In the genomic region with DNA sequence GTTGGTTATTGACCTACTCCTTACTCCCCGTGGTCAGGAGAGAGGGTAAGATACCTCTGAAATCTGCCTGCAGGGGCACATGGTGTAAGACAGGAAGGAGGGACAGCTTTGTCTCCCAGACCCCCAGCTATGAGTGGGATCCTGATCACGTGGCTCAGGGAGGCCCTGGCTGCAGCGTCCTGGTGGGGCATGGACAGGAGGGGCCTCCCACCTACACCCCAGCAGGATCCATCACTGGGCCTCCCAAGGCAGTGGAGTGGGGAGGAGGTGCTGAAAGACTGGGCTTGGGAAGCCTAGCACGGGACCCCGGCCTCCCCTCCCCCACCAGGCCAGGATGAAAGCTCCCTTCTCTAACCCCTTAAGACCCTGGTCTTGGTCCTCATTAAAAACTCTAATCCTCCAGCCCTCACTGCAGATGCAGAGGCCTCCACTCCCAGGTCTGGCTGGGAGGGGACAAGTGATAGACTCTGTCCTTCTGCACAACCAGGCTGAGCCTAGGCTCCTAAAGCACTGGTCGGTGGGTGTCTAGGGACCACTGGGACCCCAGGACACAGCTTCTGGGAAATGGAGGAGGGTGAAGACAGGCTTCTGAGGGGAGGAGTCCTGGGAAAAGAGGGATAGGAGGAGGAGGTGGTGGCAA, we compare ENCODE assay signal across 26 cellular contexts. TPM values are rescaled to one million over a fixed set of nuclear protein-coding genes. Genes with fewer than 3 reads are reported as not detected.
DNase-seq lines count a peak whose midpoint lies in the region; ATAC-seq and TF ChIP-seq lines count a peak whose summit lies in the region.
"Had no signal": no experiment of that assay in that cellular context is flagged by ENCODE, and none has a peak within 500 bp of the region (broad histone marks: within the 10 kb centered on the region; RNA-seq: fewer than 3 reads in every experiment).

No MANE protein-coding gene starts in this region.

- H3K36me3 ChIP-seq in H7 (replicated peaks; ENCODE audit: control insufficient read depth, insufficient read depth, low read length) (no peaks in the 10 kb centered on the region), RWPE2 (ENCODE audit: low read depth) (no peaks in the 10 kb centered on the region)
- H3K36me3 ChIP-seq: adrenal gland; BLaER1 treated with 17β-estradiol and CSF1 and Interleukin-3, amounts not matched to agents 10 nM and 100 nM; esophagus squamous epithelium; vagina had no signal

- no peak overlapping the region for H3K27ac ChIP-seq in RWPE2 (ENCODE audit: poor library complexity, severe bottlenecking)
- H3K27ac ChIP-seq: adrenal gland, esophagus squamous epithelium, hepatocyte, vagina had no signal

- peaks cover 22% of the 10 kb centered on the region for H3K4me1 ChIP-seq in RWPE2 (ENCODE audit: insufficient read depth, poor library complexity, severe bottlenecking)
- H3K4me1 ChIP-seq: adrenal gland, esophagus squamous epithelium, vagina had no signal

- H3K4me3 ChIP-seq in H7 (ENCODE audit: insufficient read depth, low read depth, low read length) (no peak overlapping the region), RWPE2 (ENCODE audit: severe bottlenecking) (no peak overlapping the region)
- H3K4me3 ChIP-seq: adrenal gland; BLaER1 treated with 17β-estradiol and CSF1 and Interleukin-3, amounts not matched to agents 10 nM and 100 nM; esophagus squamous epithelium; hepatocyte; vagina had no signal

- H3K27me3 ChIP-seq in H7 (ENCODE audit: control insufficient read depth, insufficient read depth, low read length) (no peaks in the 10 kb centered on the region), RWPE2 (ENCODE audit: insufficient read depth, poor library complexity, severe bottlenecking) (no peaks in the 10 kb centered on the region)
- H3K27me3 ChIP-seq: adrenal gland; BLaER1 treated with 17β-estradiol and CSF1 and Interleukin-3, amounts not matched to agents 10 nM and 100 nM; esophagus squamous epithelium; hepatocyte; vagina had no signal

- ATAC-seq in RWPE2 (ENCODE audit: low read depth) (no peak), sciatic nerve (no peak), GM18868 (IDR thresholded peaks at IDR 0.05; ENCODE audit: unreplicated experiment) (no peak), HG02798 (IDR thresholded peaks at IDR 0.05; ENCODE audit: poor library complexity, unreplicated experiment) (no peak)
- ATAC-seq in stimulated activated naive CD8-positive, alpha-beta T cell treated with anti-CD3 and anti-CD28 coated beads, Interleukin-15, Interleukin-2, amounts not matched to agents 100 U/mL and 50 U/mL, for 24 hours = no peak
- ATAC-seq: effector memory CD8-positive, alpha-beta T cell; naive thymus-derived CD8-positive, alpha-beta T cell; Right ventricle myocardium inferior had no signal

- no peak for TF ChIP-seq CTCF in RWPE2 (IDR thresholded peaks at IDR 0.05; ENCODE audit: poor library complexity, severe bottlenecking)

- no peaks in the 10 kb centered on the region for H3K9me3 ChIP-seq in RWPE2 (ENCODE audit: severe bottlenecking)
- H3K9me3 ChIP-seq: adrenal gland; BLaER1 treated with 17β-estradiol and CSF1 and Interleukin-3, amounts not matched to agents 10 nM and 100 nM; esophagus squamous epithelium; vagina had no signal

- intact Hi-C loops in sciatic nerve (cut with DNase I) = no loop called here

- peak; percentile 57 for DNase-seq in H7
- DNase-seq in RWPE2 (ENCODE audit: low spot score) = peak; percentile 34
- peak; percentile 40 to 53 for DNase-seq in erythroblast (lab: John Stamatoyannopoulos, UW)
- peak; percentile 50 for DNase-seq in sciatic nerve (ENCODE audit: low spot score)
- no peak for DNase-seq in central memory CD4-positive, alpha-beta T cell
- no peak for DNase-seq in stimulated activated naive CD8-positive, alpha-beta T cell treated with anti-CD3 and anti-CD28 coated beads, Interleukin-15, Interleukin-2, amounts not matched to agents 100 U/mL and 50 U/mL, for 24 hours
- DNase-seq: activated CD4-positive, alpha-beta memory T cell treated with anti-CD3 and anti-CD28 coated beads for 36 hours; activated gamma-delta T cell; Calu3; DND-41; effector memory CD8-positive, alpha-beta T cell; esophagus squamous epithelium; HCEC 1CT; immature natural killer cell; naive thymus-derived CD8-positive, alpha-beta T cell; NCI-H1105; NCI-H1930; NCI-H526 treated with DMSO at 0.1 percent for 48 hours; T-helper 9 cell had no signal

- no peak for TF ChIP-seq POLR2A in erythroblast (IDR thresholded peaks at IDR 0.05; ENCODE audit: low read length)

RNA-seq across cellular contexts. Expression of a gene that starts 29.6 kb away (rescaled TPM):
- 32.1 and 39.6 TPM in 2 replicates for total RNA-seq in H7 (2014; rRNA removed; shearing (Covaris generic))
- total RNA-seq in sciatic nerve = 155 TPM

RNA-seq across cellular contexts. Expression of a gene that starts 52.9 kb away (rescaled TPM):
- 77.3 and 102 TPM in 2 replicates for total RNA-seq in H7 (2014; rRNA removed; shearing (Covaris generic))
- 29.7 TPM for total RNA-seq in sciatic nerve

Comparison
In these comparisons a context has a peak if more than half of its experiments do, and no peak if none do; other contexts are left out.
1. DNase-seq: peak in H7 (single experiment), RWPE2 (single experiment), erythroblast (2 of 2) and sciatic nerve (single experiment); none in central memory CD4-positive, alpha-beta T cell (single experiment) and stimulated activated naive CD8-positive, alpha-beta T cell treated with anti-CD3 and anti-CD28 coated beads, Interleukin-15, Interleukin-2, amounts not matched to agents 100 U/mL and 50 U/mL, for 24 hours (single experiment).